8 cellular contexts compared by ENCODE assay signal in genomic region chr22:33920927-33921575, GRCh38. TPM values are rescaled to one million over a fixed set of nuclear protein-coding genes. Genes with fewer than 3 reads are reported as not detected.
A peak's percentile ranks its signal among the peaks of the same experiment; 100 is the strongest.
DNase-seq lines count a peak whose midpoint lies in the region; ATAC-seq and TF ChIP-seq lines count a peak whose summit lies in the region.

No MANE protein-coding gene starts in this region.

- intact Hi-C loops in ascending aorta (cut with DNase I), result loop anchor here (1.0 to 10.0 kb wide), 6 partner anchors 49 to 1446 kb away; partner anchors contain the start of gene FBXO7
- intact Hi-C loops in prostate gland (cut with DNase I), result loop anchor here (5.0 to 10.0 kb wide), 2 partner anchors 264 to 616 kb away; no protein-coding TSS in a partner anchor
- intact Hi-C loops in upper lobe of right lung (cut with DNase I), result loop anchor here (5.0 kb wide), 1 partner anchor 186 kb away; no protein-coding TSS in a partner anchor

- under 1% methylated on average over 37 of the region's 72 CpGs for WGBS in prostate gland

- no peak overlapping the region for H3K27ac Mint-ChIP-seq in T-helper 1 cell treated with Interleukin-12 subunit alpha and Interleukin-12 subunit beta and Interleukin-4 antibody, amounts not matched to agents 30 μg/mL and 1 μg/mL, for 36 hours

- peak; percentile 86 for TF ChIP-seq POLR2A in prostate gland (IDR thresholded peaks at IDR 0.05)

- H3K4me1 ChIP-seq in ascending aorta (peaks cover 5 to 13% of the 10 kb centered on the region in 2 donors), right atrium auricular region (peaks cover 0 to 34% of the 10 kb centered on the region in 2 donors), prostate gland (replicated peaks) (no peaks in the 10 kb centered on the region), upper lobe of right lung (peaks cover 16% of the 10 kb centered on the region)

- no peaks in the 10 kb centered on the region for H3K9me3 Mint-ChIP-seq in T-helper 1 cell treated with Interleukin-12 subunit alpha and Interleukin-12 subunit beta and Interleukin-4 antibody, amounts not matched to agents 30 μg/mL and 1 μg/mL, for 36 hours

- ATAC-seq in HG02571 (IDR thresholded peaks at IDR 0.05; ENCODE audit: unreplicated experiment) (peak; percentile 62), upper lobe of right lung (peak; percentile 95)

- no peaks in the 10 kb centered on the region for H3K36me3 ChIP-seq in GM06990 (ENCODE audit: control insufficient read depth, insufficient read depth, low read length)
- no peaks in the 10 kb centered on the region for H3K36me3 ChIP-seq in ascending aorta
- no peaks in the 10 kb centered on the region for H3K36me3 ChIP-seq in right atrium auricular region
- H3K36me3 ChIP-seq in prostate gland, result no peaks in the 10 kb centered on the region
- no peaks in the 10 kb centered on the region for H3K36me3 ChIP-seq in upper lobe of right lung

- TF ChIP-seq CTCF in GM06990 (IDR thresholded peaks at IDR 0.05; ENCODE audit: insufficient read depth, low read length, poor library complexity, severe bottlenecking) (no peak), ascending aorta (IDR thresholded peaks at IDR 0.05) (no peak), right atrium auricular region (IDR thresholded peaks at IDR 0.05) (no peak), prostate gland (IDR thresholded peaks at IDR 0.05) (no peak), upper lobe of right lung (IDR thresholded peaks at IDR 0.05) (no peak)

- no peaks in the 10 kb centered on the region for H3K36me3 Mint-ChIP-seq in T-helper 1 cell treated with Interleukin-12 subunit alpha and Interleukin-12 subunit beta and Interleukin-4 antibody, amounts not matched to agents 30 μg/mL and 1 μg/mL, for 36 hours (ENCODE audit: low read depth)

- H3K4me3 Mint-ChIP-seq in T-helper 1 cell treated with Interleukin-12 subunit alpha and Interleukin-12 subunit beta and Interleukin-4 antibody, amounts not matched to agents 30 μg/mL and 1 μg/mL, for 36 hours, result peak overlapping the region; percentile 55

- H3K27me3 Mint-ChIP-seq in T-helper 1 cell treated with Interleukin-12 subunit alpha and Interleukin-12 subunit beta and Interleukin-4 antibody, amounts not matched to agents 30 μg/mL and 1 μg/mL, for 36 hours (ENCODE audit: low read depth), result peaks cover 52% of the 10 kb centered on the region

- H3K27me3 ChIP-seq in GM06990 (replicated peaks; ENCODE audit: control insufficient read depth, insufficient read depth, low read length) (no peaks in the 10 kb centered on the region), ascending aorta (no peaks in the 10 kb centered on the region), right atrium auricular region (no peaks in the 10 kb centered on the region), prostate gland (replicated peaks; ENCODE audit: insufficient read depth) (no peaks in the 10 kb centered on the region), upper lobe of right lung (no peaks in the 10 kb centered on the region)

- H3K4me1 Mint-ChIP-seq in T-helper 1 cell treated with Interleukin-12 subunit alpha and Interleukin-12 subunit beta and Interleukin-4 antibody, amounts not matched to agents 30 μg/mL and 1 μg/mL, for 36 hours (ENCODE audit: low read depth), result peaks cover 2% of the 10 kb centered on the region

- H3K27ac ChIP-seq in ascending aorta (peak overlapping the region; percentile 81 to 85), right atrium auricular region (peak overlapping the region; percentile 82 to 85), prostate gland (peak overlapping the region; percentile 72 to 76), upper lobe of right lung (peak overlapping the region; percentile 49)

- peak; percentile 99 for DNase-seq in GM06990 (ENCODE audit: extremely low read depth, insufficient read length)
- DNase-seq in NCI-H1092 treated with DMSO at 0.1 percent for 48 hours (lab: John Stamatoyannopoulos, UW), result peak; percentile 96
- peak; percentile 79 to 99 for DNase-seq in ascending aorta (ENCODE audit: low spot score in 2 of 2)
- peak; percentile 98 for DNase-seq in right atrium auricular region (ENCODE audit: low spot score)
- DNase-seq in prostate gland (ENCODE audit: low spot score), result peak; percentile 98
- DNase-seq in upper lobe of right lung, result peak; percentile 99

- no peaks in the 10 kb centered on the region for H3K9me3 ChIP-seq in ascending aorta
- no peaks in the 10 kb centered on the region for H3K9me3 ChIP-seq in right atrium auricular region
- H3K9me3 ChIP-seq in prostate gland, result no peaks in the 10 kb centered on the region
- no peaks in the 10 kb centered on the region for H3K9me3 ChIP-seq in upper lobe of right lung

- peak overlapping the region; percentile 77 for H3K4me3 ChIP-seq in GM06990 (replicated peaks; ENCODE audit: low read depth, low read length)
- H3K4me3 ChIP-seq in ascending aorta, result peak overlapping the region; percentile 77 to 94
- H3K4me3 ChIP-seq in right atrium auricular region, result peak overlapping the region; percentile 62 to 89
- H3K4me3 ChIP-seq in prostate gland, result peak overlapping the region; percentile 53 to 73
- peak overlapping the region; percentile 65 for H3K4me3 ChIP-seq in upper lobe of right lung

RNA-seq across cellular contexts. Expression of gene LARGE1, which starts 0.8 kb away (rescaled TPM):
- total RNA-seq in ascending aorta (40.6 TPM), right atrium auricular region (100 to 1,000 TPM in 1 of 2 donors, 10 to 100 TPM in 1; 80.5 to 101 TPM), prostate gland (10 to 100 TPM; 18.6 to 37.4 TPM), upper lobe of right lung (33.5 TPM)

Comparison
In these comparisons a context has a peak if more than half of its experiments do, and no peak if none do; other contexts are left out.
1. Peak in every context shown above with its lines: DNase-seq, ATAC-seq, H3K4me3 ChIP-seq and H3K27ac ChIP-seq.